3 cellular contexts compared by ENCODE assay signal in the genomic region with DNA sequence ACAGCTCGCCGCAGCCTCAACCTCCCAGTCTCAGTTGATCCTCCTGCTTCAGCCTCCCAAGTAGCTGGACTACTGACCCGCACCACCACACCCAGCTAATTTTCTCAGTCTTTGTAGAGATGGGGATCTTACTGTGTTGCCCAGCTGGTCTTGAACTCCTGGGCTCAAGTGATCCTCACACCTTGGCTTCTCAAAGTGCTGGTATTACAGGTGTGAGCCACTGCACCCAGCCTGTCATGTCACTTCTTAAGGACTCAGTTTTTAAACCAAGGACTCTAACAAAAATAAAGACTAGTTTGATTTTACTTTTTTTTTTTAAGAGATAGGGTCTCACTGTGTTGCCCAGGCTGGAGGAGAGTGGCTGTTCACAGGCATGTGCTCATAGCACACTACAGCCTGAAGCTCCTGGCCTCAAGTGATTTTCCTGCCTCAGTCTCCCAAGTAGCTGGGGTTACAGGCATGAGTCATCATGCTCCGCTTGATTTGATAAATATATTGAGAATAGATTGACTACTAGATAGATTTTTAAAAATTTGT.
TF ChIP-seq lines count a peak whose summit lies in the region.

No MANE protein-coding gene starts in this region.

TF ChIP-seq in HepG2, 621 proteins besides CTCF, POLR2A, EP300 and RAD21:
- TF ChIP-seq SNRNP70 (IDR thresholded peaks at IDR 0.05; ENCODE audit: low read depth, low read length) (no peak), ZNF121 (CRISPR knock-in tag; IDR thresholded peaks at IDR 0.05) (peak; percentile 64; the same call in 1 of the 2 replicates)
TF ChIP-seq in HepG2: peak in this region for 1.

TF ChIP-seq in HEK293, 187 proteins besides CTCF, POLR2A, EP300 and RAD21:
- TF ChIP-seq ZNF121 (tag by site-specific recombination; IDR thresholded peaks at IDR 0.05) (peak; percentile 50; the same call in 1 of the 2 replicates), ZNF366 (tag by site-specific recombination; conservative IDR thresholded peaks at IDR 0.05) (no peak)
TF ChIP-seq in HEK293: peak in this region for 1.

TF ChIP-seq in K562, 482 proteins besides CTCF, POLR2A, EP300 and RAD21:
- TF ChIP-seq NFXL1 (CRISPR knock-in tag; IDR thresholded peaks at IDR 0.05) (no peak), ZNF121 (CRISPR knock-in tag; conservative IDR thresholded peaks at IDR 0.05) (peak; percentile 90), RBM25 (IDR thresholded peaks at IDR 0.05; ENCODE audit: low read depth, low read length, severe bottlenecking) (peak; percentile 13)
